ENCODE assay signal across 31 cellular contexts in the genomic region with DNA sequence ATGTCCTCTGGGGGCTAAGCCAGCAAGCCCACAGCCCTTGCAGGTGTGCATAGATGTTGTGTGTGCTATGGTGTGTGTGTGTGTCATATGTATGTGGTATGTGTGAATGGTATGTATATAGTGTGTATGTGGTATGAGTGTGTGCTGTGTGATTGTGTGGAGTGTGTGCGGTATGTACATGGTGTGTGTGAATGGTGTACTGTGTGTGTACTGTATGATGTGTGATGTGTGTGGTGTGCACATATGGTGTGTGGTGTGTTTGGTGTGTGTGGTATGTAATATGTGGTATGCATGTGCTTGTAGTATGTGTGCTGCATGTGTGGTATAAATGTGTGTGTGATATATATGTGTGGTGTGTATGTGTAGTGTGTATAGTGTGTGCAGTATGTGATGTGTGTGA.
"Had no signal": no experiment of that assay in that cellular context is flagged by ENCODE, and none has a peak within 500 bp of the region (broad histone marks: within the 10 kb centered on the region; RNA-seq: fewer than 3 reads in every experiment).

No MANE protein-coding gene starts in this region.

- H3K27ac ChIP-seq: ascending aorta, breast epithelium, cardiac muscle cell, colonic mucosa, epithelial cell of prostate, esophagus squamous epithelium, gastroesophageal sphincter, heart right ventricle had no signal

- H3K27me3 ChIP-seq: ascending aorta, breast epithelium, cardiac muscle cell, colonic mucosa, esophagus squamous epithelium, gastroesophageal sphincter, heart right ventricle had no signal

- H3K36me3 ChIP-seq: ascending aorta, breast epithelium, cardiac muscle cell, colonic mucosa, esophagus squamous epithelium, gastroesophageal sphincter, heart right ventricle had no signal

- FAIRE-seq: endometrium, endothelial cell of umbilical vein had no signal

- ATAC-seq: activated CD4-positive, alpha-beta T cell treated with anti-CD3 and anti-CD28 coated beads for 36 hours; activated CD8-positive, alpha-beta memory T cell treated with anti-CD3 and anti-CD28 coated beads, Interleukin-2, amount 10 ng/mL, durations not matched to agents 7 days and 5 days; activated CD8-positive, alpha-beta T cell treated with anti-CD3 and anti-CD28 coated beads, Interleukin-2, amount 10 ng/mL, durations not matched to agents 7 days and 5 days; activated naive CD4-positive, alpha-beta T cell treated with anti-CD3 and anti-CD28 coated beads, Interleukin-2, amount 50 U/mL, for 72 hours; activated T-cell treated with anti-CD3 and anti-CD28 coated beads, Interleukin-2, amount 50 U/mL, for 72 hours; gastroesophageal sphincter; heart right ventricle had no signal

- H3K4me3 ChIP-seq: ascending aorta, breast epithelium, cardiac muscle cell, colonic mucosa, esophagus squamous epithelium, gastroesophageal sphincter, heart right ventricle had no signal

- H3K4me1 ChIP-seq: ascending aorta, breast epithelium, colonic mucosa, esophagus squamous epithelium, gastroesophageal sphincter, heart right ventricle had no signal

- DNase-seq: activated CD4-positive, alpha-beta memory T cell treated with anti-CD3 and anti-CD28 coated beads for 36 hours; activated CD4-positive, alpha-beta T cell treated with anti-CD3 and anti-CD28 coated beads for 36 hours; activated CD4-positive, alpha-beta T cell treated with anti-CD3 and anti-CD28 coated beads, Interleukin-2, amount 10 ng/mL, durations not matched to agents 24 days and 14 days; activated CD4-positive, CD25-positive, alpha-beta regulatory T cell; activated CD4-positive, CD25-positive, alpha-beta regulatory T cell treated with anti-CD3 and anti-CD28 coated beads, Interleukin-2, amount 50 U/mL, for 72 hours; activated CD8-positive, alpha-beta memory T cell treated with anti-CD3 and anti-CD28 coated beads, Interleukin-2, amount 10 ng/mL, durations not matched to agents 7 days and 5 days; activated CD8-positive, alpha-beta memory T cell treated with anti-CD3 and anti-CD28 coated beads, Interleukin-2, amount 50 U/mL, for 48 hours; activated CD8-positive, alpha-beta T cell treated with anti-CD3 and anti-CD28 coated beads, Interleukin-2, amount 10 ng/mL, durations not matched to agents 7 days and 5 days; activated gamma-delta T cell; activated naive CD4-positive, alpha-beta T cell; activated naive CD4-positive, alpha-beta T cell treated with anti-CD3 and anti-CD28 coated beads, Interleukin-2, amount 10 ng/mL, durations not matched to agents 7 days and 5 days; activated naive CD8-positive, alpha-beta T cell treated with anti-CD3 and anti-CD28 coated beads, Interleukin-2, amount 10 ng/mL, durations not matched to agents 7 days and 5 days; activated T-cell treated with anti-CD3 and anti-CD28 coated beads for 4 hours; activated T-cell treated with anti-CD3 and anti-CD28 coated beads, Interleukin-2, amount 50 U/mL, for 24 hours; activated T-cell treated with anti-CD3 and anti-CD28 coated beads, Interleukin-2, amount 50 U/mL, for 72 hours; central memory CD4-positive, alpha-beta T cell; cerebellar nuclear complex; colonic mucosa; effector CD8-positive, alpha-beta T cell; esophagus squamous epithelium; foreskin melanocyte; heart right ventricle; T-helper 2 cell had no signal

- H3K9me3 ChIP-seq: ascending aorta, breast epithelium, colonic mucosa, esophagus squamous epithelium, gastroesophageal sphincter, heart right ventricle had no signal
